ENCODE assay signal across 1 cellular context in the genomic region with DNA sequence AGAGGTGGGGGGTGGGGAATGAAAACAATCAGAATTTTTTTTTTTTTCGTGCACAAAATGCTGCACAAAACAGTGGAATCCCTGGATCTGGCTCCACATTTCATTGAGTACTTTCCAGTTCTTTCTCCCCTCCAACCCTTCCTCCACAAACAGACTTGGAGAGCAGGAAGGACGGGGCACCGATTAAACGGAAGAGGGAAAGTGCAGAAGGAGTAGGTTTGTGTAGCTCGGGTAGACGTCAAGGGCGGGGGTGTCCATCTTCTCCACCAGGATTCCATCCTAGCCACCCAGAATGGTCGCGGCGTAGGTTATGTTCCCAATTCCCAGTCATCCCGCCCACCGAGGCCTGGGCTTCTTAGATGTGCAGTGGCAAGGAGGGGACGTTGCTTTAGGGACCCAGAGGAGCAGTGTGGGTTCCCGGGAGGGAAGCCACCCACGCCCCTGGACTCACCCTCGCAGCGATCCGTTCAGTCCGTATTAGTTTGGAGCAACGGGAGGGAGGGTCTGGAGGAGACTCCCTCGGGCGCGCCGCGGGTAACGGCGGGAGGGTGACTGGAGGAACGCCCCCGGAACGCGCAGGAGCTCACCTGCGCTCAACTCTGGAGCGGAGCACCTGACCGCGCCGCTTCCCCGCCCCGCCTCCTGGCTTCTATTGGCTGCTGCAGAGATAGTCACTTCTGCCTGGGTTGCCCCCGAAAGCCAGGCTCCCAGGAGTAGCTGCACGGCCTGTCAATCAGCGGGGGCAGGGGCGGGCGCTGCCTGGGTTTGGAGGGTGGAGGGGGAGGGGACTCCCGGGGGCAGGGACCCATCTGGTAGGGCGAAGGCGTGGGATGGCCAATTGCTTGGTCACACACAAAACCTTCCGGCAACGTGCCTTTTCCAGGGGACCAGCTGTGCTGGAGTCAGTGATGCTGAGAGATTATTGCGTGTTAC.
TF ChIP-seq lines count a peak whose summit lies in the region.

A gene with protein sequence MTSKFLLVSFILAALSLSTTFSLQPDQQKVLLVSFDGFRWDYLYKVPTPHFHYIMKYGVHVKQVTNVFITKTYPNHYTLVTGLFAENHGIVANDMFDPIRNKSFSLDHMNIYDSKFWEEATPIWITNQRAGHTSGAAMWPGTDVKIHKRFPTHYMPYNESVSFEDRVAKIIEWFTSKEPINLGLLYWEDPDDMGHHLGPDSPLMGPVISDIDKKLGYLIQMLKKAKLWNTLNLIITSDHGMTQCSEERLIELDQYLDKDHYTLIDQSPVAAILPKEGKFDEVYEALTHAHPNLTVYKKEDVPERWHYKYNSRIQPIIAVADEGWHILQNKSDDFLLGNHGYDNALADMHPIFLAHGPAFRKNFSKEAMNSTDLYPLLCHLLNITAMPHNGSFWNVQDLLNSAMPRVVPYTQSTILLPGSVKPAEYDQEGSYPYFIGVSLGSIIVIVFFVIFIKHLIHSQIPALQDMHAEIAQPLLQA (minus strand): TSS at position 624 of the 933 bp plus-strand sequence. CDS start 2,718 bp downstream, outside the sequence.

TF ChIP-seq in HEK293, 187 proteins besides CTCF, POLR2A, EP300 and RAD21 (continued from another document and continues in another):
- TF ChIP-seq, protein P1, sequence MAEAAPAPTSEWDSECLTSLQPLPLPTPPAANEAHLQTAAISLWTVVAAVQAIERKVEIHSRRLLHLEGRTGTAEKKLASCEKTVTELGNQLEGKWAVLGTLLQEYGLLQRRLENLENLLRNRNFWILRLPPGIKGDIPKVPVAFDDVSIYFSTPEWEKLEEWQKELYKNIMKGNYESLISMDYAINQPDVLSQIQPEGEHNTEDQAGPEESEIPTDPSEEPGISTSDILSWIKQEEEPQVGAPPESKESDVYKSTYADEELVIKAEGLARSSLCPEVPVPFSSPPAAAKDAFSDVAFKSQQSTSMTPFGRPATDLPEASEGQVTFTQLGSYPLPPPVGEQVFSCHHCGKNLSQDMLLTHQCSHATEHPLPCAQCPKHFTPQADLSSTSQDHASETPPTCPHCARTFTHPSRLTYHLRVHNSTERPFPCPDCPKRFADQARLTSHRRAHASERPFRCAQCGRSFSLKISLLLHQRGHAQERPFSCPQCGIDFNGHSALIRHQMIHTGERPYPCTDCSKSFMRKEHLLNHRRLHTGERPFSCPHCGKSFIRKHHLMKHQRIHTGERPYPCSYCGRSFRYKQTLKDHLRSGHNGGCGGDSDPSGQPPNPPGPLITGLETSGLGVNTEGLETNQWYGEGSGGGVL (tag by site-specific recombination; IDR thresholded peaks at IDR 0.05), result 0 out of 2 replicates have a peak, but pooled peaks have one; percentile 11
- TF ChIP-seq ZNF768 (tag by site-specific recombination; IDR thresholded peaks at IDR 0.05) (no peak), KLF8 (tag by site-specific recombination; IDR thresholded peaks at IDR 0.05) (peak; percentile 82), HOXA7 (CRISPR knock-in tag; IDR thresholded peaks at IDR 0.05; ENCODE audit: borderline replicate concordance) (no peak), WT1 (tag by site-specific recombination; IDR thresholded peaks at IDR 0.05) (peak; percentile 49; the same call in 1 of the 2 replicates), EGR2 (tag by site-specific recombination; IDR thresholded peaks at IDR 0.05; ENCODE audit: low read depth) (peak; percentile 76), SP2 (tag by site-specific recombination; IDR thresholded peaks at IDR 0.05) (peak; percentile 96), MEIS1 (CRISPR knock-in tag; IDR thresholded peaks at IDR 0.05; ENCODE audit: borderline replicate concordance) (no peak), ZNF324 (tag by site-specific recombination; IDR thresholded peaks at IDR 0.05) (peak; percentile 46; the same call in 1 of the 2 replicates), ZNF202 (tag by site-specific recombination; IDR thresholded peaks at IDR 0.05; ENCODE audit: borderline replicate concordance) (no peak), ZNF776 (tag by site-specific recombination; IDR thresholded peaks at IDR 0.05; ENCODE audit: borderline replicate concordance) (no peak), ZNF2 (tag by site-specific recombination; IDR thresholded peaks at IDR 0.05) (peak; percentile 74; the same call in 1 of the 2 replicates), GLIS1 (tag by site-specific recombination; IDR thresholded peaks at IDR 0.05) (peak; percentile 17; the same call in 1 of the 2 replicates), ZFP37 (tag by site-specific recombination; IDR thresholded peaks at IDR 0.05) (peak; percentile 71; the same call in 1 of the 2 replicates), ZNF791 (tag by site-specific recombination; IDR thresholded peaks at IDR 0.05) (no peak), KLF9 (tag by site-specific recombination; IDR thresholded peaks at IDR 0.05; ENCODE audit: low read depth) (peak; percentile 55), ZNF610 (tag by site-specific recombination; IDR thresholded peaks at IDR 0.05; ENCODE audit: borderline replicate concordance) (0 out of 2 replicates have a peak, but pooled peaks have one; percentile 37), SP7 (tag by site-specific recombination; IDR thresholded peaks at IDR 0.05) (0 out of 2 replicates have a peak, but pooled peaks have one; percentile 47), ZNF48 (tag by site-specific recombination; IDR thresholded peaks at IDR 0.05) (no peak)
- TF ChIP-seq, protein P2, sequence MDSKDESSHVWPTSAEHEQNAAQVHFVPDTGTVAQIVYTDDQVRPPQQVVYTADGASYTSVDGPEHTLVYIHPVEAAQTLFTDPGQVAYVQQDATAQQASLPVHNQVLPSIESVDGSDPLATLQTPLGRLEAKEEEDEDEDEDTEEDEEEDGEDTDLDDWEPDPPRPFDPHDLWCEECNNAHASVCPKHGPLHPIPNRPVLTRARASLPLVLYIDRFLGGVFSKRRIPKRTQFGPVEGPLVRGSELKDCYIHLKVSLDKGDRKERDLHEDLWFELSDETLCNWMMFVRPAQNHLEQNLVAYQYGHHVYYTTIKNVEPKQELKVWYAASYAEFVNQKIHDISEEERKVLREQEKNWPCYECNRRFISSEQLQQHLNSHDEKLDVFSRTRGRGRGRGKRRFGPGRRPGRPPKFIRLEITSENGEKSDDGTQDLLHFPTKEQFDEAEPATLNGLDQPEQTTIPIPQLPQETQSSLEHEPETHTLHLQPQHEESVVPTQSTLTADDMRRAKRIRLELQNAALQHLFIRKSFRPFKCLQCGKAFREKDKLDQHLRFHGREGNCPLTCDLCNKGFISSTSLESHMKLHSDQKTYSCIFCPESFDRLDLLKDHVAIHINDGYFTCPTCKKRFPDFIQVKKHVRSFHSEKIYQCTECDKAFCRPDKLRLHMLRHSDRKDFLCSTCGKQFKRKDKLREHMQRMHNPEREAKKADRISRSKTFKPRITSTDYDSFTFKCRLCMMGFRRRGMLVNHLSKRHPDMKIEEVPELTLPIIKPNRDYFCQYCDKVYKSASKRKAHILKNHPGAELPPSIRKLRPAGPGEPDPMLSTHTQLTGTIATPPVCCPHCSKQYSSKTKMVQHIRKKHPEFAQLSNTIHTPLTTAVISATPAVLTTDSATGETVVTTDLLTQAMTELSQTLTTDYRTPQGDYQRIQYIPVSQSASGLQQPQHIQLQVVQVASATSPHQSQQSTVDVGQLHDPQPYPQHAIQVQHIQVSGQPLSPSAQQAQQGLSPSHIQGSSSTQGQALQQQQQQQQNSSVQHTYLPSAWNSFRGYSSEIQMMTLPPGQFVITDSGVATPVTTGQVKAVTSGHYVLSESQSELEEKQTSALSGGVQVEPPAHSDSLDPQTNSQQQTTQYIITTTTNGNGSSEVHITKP (tag by site-specific recombination; IDR thresholded peaks at IDR 0.05), result peak; percentile 99
- TF ChIP-seq, protein P3, sequence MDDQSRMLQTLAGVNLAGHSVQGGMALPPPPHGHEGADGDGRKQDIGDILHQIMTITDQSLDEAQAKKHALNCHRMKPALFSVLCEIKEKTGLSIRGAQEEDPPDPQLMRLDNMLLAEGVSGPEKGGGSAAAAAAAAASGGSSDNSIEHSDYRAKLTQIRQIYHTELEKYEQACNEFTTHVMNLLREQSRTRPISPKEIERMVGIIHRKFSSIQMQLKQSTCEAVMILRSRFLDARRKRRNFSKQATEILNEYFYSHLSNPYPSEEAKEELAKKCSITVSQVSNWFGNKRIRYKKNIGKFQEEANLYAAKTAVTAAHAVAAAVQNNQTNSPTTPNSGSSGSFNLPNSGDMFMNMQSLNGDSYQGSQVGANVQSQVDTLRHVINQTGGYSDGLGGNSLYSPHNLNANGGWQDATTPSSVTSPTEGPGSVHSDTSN (CRISPR knock-in tag; IDR thresholded peaks at IDR 0.05), result peak; percentile 98
- TF ChIP-seq, protein P4, sequence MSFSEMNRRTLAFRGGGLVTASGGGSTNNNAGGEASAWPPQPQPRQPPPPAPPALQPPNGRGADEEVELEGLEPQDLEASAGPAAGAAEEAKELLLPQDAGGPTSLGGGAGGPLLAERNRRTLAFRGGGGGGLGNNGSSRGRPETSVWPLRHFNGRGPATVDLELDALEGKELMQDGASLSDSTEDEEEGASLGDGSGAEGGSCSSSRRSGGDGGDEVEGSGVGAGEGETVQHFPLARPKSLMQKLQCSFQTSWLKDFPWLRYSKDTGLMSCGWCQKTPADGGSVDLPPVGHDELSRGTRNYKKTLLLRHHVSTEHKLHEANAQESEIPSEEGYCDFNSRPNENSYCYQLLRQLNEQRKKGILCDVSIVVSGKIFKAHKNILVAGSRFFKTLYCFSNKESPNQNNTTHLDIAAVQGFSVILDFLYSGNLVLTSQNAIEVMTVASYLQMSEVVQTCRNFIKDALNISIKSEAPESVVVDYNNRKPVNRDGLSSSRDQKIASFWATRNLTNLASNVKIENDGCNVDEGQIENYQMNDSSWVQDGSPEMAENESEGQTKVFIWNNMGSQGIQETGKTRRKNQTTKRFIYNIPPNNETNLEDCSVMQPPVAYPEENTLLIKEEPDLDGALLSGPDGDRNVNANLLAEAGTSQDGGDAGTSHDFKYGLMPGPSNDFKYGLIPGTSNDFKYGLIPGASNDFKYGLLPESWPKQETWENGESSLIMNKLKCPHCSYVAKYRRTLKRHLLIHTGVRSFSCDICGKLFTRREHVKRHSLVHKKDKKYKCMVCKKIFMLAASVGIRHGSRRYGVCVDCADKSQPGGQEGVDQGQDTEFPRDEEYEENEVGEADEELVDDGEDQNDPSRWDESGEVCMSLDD (tag by site-specific recombination; IDR thresholded peaks at IDR 0.05), result 0 out of 2 replicates have a peak, but pooled peaks have one; percentile 41
- TF ChIP-seq, protein P5, sequence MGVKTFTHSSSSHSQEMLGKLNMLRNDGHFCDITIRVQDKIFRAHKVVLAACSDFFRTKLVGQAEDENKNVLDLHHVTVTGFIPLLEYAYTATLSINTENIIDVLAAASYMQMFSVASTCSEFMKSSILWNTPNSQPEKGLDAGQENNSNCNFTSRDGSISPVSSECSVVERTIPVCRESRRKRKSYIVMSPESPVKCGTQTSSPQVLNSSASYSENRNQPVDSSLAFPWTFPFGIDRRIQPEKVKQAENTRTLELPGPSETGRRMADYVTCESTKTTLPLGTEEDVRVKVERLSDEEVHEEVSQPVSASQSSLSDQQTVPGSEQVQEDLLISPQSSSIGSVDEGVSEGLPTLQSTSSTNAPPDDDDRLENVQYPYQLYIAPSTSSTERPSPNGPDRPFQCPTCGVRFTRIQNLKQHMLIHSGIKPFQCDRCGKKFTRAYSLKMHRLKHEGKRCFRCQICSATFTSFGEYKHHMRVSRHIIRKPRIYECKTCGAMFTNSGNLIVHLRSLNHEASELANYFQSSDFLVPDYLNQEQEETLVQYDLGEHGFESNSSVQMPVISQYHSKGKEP (tag by site-specific recombination; IDR thresholded peaks at IDR 0.05), result no peak
- TF ChIP-seq, protein P6, sequence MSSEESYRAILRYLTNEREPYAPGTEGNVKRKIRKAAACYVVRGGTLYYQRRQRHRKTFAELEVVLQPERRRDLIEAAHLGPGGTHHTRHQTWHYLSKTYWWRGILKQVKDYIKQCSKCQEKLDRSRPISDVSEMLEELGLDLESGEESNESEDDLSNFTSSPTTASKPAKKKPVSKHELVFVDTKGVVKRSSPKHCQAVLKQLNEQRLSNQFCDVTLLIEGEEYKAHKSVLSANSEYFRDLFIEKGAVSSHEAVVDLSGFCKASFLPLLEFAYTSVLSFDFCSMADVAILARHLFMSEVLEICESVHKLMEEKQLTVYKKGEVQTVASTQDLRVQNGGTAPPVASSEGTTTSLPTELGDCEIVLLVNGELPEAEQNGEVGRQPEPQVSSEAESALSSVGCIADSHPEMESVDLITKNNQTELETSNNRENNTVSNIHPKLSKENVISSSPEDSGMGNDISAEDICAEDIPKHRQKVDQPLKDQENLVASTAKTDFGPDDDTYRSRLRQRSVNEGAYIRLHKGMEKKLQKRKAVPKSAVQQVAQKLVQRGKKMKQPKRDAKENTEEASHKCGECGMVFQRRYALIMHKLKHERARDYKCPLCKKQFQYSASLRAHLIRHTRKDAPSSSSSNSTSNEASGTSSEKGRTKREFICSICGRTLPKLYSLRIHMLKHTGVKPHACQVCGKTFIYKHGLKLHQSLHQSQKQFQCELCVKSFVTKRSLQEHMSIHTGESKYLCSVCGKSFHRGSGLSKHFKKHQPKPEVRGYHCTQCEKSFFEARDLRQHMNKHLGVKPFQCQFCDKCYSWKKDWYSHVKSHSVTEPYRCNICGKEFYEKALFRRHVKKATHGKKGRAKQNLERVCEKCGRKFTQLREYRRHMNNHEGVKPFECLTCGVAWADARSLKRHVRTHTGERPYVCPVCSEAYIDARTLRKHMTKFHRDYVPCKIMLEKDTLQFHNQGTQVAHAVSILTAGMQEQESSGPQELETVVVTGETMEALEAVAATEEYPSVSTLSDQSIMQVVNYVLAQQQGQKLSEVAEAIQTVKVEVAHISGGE (tag by site-specific recombination; conservative IDR thresholded peaks at IDR 0.05; ENCODE audit: low read depth), result peak; percentile 92
- TF ChIP-seq, protein P7, sequence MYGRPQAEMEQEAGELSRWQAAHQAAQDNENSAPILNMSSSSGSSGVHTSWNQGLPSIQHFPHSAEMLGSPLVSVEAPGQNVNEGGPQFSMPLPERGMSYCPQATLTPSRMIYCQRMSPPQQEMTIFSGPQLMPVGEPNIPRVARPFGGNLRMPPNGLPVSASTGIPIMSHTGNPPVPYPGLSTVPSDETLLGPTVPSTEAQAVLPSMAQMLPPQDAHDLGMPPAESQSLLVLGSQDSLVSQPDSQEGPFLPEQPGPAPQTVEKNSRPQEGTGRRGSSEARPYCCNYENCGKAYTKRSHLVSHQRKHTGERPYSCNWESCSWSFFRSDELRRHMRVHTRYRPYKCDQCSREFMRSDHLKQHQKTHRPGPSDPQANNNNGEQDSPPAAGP (tag by site-specific recombination; IDR thresholded peaks at IDR 0.05), result peak; percentile 28; the same call in 1 of the 2 replicates
- TF ChIP-seq, protein P8, sequence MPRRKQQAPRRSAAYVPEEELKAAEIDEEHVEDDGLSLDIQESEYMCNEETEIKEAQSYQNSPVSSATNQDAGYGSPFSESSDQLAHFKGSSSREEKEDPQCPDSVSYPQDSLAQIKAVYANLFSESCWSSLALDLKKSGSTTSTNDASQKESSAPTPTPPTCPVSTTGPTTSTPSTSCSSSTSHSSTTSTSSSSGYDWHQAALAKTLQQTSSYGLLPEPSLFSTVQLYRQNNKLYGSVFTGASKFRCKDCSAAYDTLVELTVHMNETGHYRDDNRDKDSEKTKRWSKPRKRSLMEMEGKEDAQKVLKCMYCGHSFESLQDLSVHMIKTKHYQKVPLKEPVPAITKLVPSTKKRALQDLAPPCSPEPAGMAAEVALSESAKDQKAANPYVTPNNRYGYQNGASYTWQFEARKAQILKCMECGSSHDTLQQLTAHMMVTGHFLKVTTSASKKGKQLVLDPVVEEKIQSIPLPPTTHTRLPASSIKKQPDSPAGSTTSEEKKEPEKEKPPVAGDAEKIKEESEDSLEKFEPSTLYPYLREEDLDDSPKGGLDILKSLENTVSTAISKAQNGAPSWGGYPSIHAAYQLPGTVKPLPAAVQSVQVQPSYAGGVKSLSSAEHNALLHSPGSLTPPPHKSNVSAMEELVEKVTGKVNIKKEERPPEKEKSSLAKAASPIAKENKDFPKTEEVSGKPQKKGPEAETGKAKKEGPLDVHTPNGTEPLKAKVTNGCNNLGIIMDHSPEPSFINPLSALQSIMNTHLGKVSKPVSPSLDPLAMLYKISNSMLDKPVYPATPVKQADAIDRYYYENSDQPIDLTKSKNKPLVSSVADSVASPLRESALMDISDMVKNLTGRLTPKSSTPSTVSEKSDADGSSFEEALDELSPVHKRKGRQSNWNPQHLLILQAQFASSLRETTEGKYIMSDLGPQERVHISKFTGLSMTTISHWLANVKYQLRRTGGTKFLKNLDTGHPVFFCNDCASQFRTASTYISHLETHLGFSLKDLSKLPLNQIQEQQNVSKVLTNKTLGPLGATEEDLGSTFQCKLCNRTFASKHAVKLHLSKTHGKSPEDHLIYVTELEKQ (tag by site-specific recombination; IDR thresholded peaks at IDR 0.05; ENCODE audit: borderline replicate concordance), result no peak
